ENCODE assay signal across 1 cellular context in the genomic region with DNA sequence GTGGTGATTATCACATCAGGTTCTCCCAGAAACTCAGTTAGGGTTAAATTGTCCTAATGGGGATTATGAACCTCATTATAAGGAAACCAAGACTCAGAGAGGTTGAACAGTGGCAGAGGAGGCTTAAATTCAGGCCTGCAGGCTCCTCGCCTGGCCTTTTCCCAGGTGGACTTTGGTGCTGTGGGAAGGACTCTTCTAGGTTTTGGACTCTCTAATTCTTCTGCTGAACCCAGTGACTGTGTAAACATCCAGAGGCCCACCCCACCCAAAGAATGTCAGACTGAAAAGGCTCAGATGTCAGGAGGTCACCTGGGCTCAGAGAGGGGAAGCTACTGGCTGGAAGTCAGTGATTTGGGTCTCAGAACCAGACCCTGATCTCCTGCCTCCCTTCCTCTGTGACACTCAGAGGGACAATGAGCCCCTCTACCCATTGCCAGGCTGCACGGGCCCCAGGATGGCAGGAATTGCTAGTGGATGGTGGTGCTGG.
A peak's percentile ranks its signal among the peaks of the same experiment; 100 is the strongest.
TF ChIP-seq lines count a peak whose summit lies in the region.

No MANE protein-coding gene starts in this region.

TF ChIP-seq in HepG2, 621 proteins besides CTCF, POLR2A, EP300 and RAD21 (continued from another document and continues in another):
- TF ChIP-seq, protein P1, sequence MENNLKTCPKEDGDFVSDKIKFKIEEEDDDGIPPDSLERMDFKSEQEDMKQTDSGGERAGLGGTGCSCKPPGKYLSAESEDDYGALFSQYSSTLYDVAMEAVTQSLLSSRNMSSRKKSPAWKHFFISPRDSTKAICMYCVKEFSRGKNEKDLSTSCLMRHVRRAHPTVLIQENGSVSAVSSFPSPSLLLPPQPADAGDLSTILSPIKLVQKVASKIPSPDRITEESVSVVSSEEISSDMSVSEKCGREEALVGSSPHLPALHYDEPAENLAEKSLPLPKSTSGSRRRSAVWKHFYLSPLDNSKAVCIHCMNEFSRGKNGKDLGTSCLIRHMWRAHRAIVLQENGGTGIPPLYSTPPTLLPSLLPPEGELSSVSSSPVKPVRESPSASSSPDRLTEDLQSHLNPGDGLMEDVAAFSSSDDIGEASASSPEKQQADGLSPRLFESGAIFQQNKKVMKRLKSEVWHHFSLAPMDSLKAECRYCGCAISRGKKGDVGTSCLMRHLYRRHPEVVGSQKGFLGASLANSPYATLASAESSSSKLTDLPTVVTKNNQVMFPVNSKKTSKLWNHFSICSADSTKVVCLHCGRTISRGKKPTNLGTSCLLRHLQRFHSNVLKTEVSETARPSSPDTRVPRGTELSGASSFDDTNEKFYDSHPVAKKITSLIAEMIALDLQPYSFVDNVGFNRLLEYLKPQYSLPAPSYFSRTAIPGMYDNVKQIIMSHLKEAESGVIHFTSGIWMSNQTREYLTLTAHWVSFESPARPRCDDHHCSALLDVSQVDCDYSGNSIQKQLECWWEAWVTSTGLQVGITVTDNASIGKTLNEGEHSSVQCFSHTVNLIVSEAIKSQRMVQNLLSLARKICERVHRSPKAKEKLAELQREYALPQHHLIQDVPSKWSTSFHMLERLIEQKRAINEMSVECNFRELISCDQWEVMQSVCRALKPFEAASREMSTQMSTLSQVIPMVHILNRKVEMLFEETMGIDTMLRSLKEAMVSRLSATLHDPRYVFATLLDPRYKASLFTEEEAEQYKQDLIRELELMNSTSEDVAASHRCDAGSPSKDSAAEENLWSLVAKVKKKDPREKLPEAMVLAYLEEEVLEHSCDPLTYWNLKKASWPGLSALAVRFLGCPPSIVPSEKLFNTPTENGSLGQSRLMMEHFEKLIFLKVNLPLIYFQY (CRISPR knock-in tag; IDR thresholded peaks at IDR 0.05; ENCODE audit: borderline replicate concordance): peak; percentile 95
- no peak for TF ChIP-seq ZHX2 (IDR thresholded peaks at IDR 0.05; ENCODE audit: low read depth)
- no peak for TF ChIP-seq ZHX2 (CRISPR knock-in tag; IDR thresholded peaks at IDR 0.05; ENCODE audit: borderline replicate concordance)
- TF ChIP-seq NONO (IDR thresholded peaks at IDR 0.05): no peak
- no peak for TF ChIP-seq NONO (CRISPR knock-in tag; conservative IDR thresholded peaks at IDR 0.05)
- TF ChIP-seq, protein P2, sequence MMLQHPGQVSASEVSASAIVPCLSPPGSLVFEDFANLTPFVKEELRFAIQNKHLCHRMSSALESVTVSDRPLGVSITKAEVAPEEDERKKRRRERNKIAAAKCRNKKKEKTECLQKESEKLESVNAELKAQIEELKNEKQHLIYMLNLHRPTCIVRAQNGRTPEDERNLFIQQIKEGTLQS (CRISPR knock-in tag; IDR thresholded peaks at IDR 0.05): no peak
- no peak for TF ChIP-seq ZNF224 (CRISPR knock-in tag; IDR thresholded peaks at IDR 0.05)
- TF ChIP-seq CCDC6 (CRISPR knock-in tag; IDR thresholded peaks at IDR 0.05): no peak
- TF ChIP-seq POLR2AphosphoS5 (IDR thresholded peaks at IDR 0.05; ENCODE audit: low read depth, low read length): peak; percentile 83
- no peak for TF ChIP-seq SP4 (CRISPR knock-in tag; IDR thresholded peaks at IDR 0.05)
- no peak for TF ChIP-seq ZNF484 (CRISPR knock-in tag; IDR thresholded peaks at IDR 0.05; ENCODE audit: borderline replicate concordance, low read depth)
- peak; percentile 83 for TF ChIP-seq ARID5B (CRISPR knock-in tag; IDR thresholded peaks at IDR 0.05)
- TF ChIP-seq FUBP1 (CRISPR knock-in tag; IDR thresholded peaks at IDR 0.05; ENCODE audit: borderline replicate concordance): no peak
- TF ChIP-seq GABPA (IDR thresholded peaks at IDR 0.05; ENCODE audit: low read depth, low read length): no peak
- 0 out of 2 replicates have a peak, but pooled peaks have one; percentile 32 for TF ChIP-seq GABPA (CRISPR knock-in tag; IDR thresholded peaks at IDR 0.05; ENCODE audit: low read depth)
- TF ChIP-seq YY1 (IDR thresholded peaks at IDR 0.05; ENCODE audit: insufficient read depth, insufficient replicate concordance, low read depth, low read length): no peak
- TF ChIP-seq, protein P3, sequence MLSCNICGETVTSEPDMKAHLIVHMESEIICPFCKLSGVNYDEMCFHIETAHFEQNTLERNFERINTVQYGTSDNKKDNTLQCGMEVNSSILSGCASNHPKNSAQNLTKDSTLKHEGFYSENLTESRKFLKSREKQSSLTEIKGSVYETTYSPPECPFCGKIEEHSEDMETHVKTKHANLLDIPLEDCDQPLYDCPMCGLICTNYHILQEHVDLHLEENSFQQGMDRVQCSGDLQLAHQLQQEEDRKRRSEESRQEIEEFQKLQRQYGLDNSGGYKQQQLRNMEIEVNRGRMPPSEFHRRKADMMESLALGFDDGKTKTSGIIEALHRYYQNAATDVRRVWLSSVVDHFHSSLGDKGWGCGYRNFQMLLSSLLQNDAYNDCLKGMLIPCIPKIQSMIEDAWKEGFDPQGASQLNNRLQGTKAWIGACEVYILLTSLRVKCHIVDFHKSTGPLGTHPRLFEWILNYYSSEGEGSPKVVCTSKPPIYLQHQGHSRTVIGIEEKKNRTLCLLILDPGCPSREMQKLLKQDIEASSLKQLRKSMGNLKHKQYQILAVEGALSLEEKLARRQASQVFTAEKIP (CRISPR knock-in tag; IDR thresholded peaks at IDR 0.05; ENCODE audit: borderline replicate concordance): no peak
- TF ChIP-seq EEA1 (CRISPR knock-in tag; IDR thresholded peaks at IDR 0.05; ENCODE audit: borderline replicate concordance): no peak
- TF ChIP-seq HNRNPLL (IDR thresholded peaks at IDR 0.05; ENCODE audit: low read depth, low read length, poor library complexity, severe bottlenecking): no peak
- TF ChIP-seq ZFP90 (CRISPR knock-in tag; IDR thresholded peaks at IDR 0.05; ENCODE audit: borderline replicate concordance): no peak
- TF ChIP-seq, protein P4, sequence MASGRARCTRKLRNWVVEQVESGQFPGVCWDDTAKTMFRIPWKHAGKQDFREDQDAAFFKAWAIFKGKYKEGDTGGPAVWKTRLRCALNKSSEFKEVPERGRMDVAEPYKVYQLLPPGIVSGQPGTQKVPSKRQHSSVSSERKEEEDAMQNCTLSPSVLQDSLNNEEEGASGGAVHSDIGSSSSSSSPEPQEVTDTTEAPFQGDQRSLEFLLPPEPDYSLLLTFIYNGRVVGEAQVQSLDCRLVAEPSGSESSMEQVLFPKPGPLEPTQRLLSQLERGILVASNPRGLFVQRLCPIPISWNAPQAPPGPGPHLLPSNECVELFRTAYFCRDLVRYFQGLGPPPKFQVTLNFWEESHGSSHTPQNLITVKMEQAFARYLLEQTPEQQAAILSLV (CRISPR knock-in tag; IDR thresholded peaks at IDR 0.05; ENCODE audit: borderline replicate concordance): 0 out of 2 replicates have a peak, but pooled peaks have one; percentile 33
- TF ChIP-seq, protein P5, sequence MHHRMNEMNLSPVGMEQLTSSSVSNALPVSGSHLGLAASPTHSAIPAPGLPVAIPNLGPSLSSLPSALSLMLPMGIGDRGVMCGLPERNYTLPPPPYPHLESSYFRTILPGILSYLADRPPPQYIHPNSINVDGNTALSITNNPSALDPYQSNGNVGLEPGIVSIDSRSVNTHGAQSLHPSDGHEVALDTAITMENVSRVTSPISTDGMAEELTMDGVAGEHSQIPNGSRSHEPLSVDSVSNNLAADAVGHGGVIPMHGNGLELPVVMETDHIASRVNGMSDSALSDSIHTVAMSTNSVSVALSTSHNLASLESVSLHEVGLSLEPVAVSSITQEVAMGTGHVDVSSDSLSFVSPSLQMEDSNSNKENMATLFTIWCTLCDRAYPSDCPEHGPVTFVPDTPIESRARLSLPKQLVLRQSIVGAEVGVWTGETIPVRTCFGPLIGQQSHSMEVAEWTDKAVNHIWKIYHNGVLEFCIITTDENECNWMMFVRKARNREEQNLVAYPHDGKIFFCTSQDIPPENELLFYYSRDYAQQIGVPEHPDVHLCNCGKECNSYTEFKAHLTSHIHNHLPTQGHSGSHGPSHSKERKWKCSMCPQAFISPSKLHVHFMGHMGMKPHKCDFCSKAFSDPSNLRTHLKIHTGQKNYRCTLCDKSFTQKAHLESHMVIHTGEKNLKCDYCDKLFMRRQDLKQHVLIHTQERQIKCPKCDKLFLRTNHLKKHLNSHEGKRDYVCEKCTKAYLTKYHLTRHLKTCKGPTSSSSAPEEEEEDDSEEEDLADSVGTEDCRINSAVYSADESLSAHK (CRISPR knock-in tag; IDR thresholded peaks at IDR 0.05; ENCODE audit: borderline replicate concordance): no peak
- TF ChIP-seq ZBTB10 (CRISPR knock-in tag; IDR thresholded peaks at IDR 0.05; ENCODE audit: borderline replicate concordance): no peak
- TF ChIP-seq SMARCE1 (IDR thresholded peaks at IDR 0.05; ENCODE audit: borderline replicate concordance): no peak
